In genomic region chr9:20623021-20623747, GRCh38 we compare ENCODE assay signal across 8 cellular contexts. TPM values are rescaled to one million over a fixed set of nuclear protein-coding genes. Genes with fewer than 3 reads are reported as not detected.
A peak's percentile ranks its signal among the peaks of the same experiment; 100 is the strongest.
DNase-seq lines count a peak whose midpoint lies in the region; ATAC-seq and TF ChIP-seq lines count a peak whose summit lies in the region.

No MANE protein-coding gene starts in this region.

- H3K9me2 ChIP-seq in SK-N-SH, result no peaks in the 10 kb centered on the region

- H3K27me3 ChIP-seq in SK-N-SH (ENCODE audit: insufficient read depth) (no peaks in the 10 kb centered on the region), adrenal gland (no peaks in the 10 kb centered on the region)

- H3K27ac ChIP-seq in SK-N-SH (ENCODE audit: low read depth in 2 of 2, low read length in 1 of 2) (peak overlapping the region in 1 of 2 experiments; percentile 28; a peak in 1 of 4 replicates), adrenal gland (peak overlapping the region in 2 of 5 donors; percentile 24 to 89)

- TF ChIP-seq RAD21 in SK-N-SH (IDR thresholded peaks at IDR 0.05; ENCODE audit: low read length), result no peak

- intact Hi-C loops in adrenal gland (cut with DNase I), result loop anchor here in 1 of 2 donors (5.0 to 10.0 kb wide), 4 partner anchors 52 to 482 kb away; no protein-coding TSS in a partner anchor

- H2AFZ ChIP-seq in SK-N-SH (ENCODE audit: low read depth), result peak overlapping the region; percentile 93

- H3F3A ChIP-seq in SK-N-SH (replicated peaks; ENCODE audit: insufficient read depth), result peaks cover 6% of the 10 kb centered on the region

- H3K4me2 ChIP-seq in SK-N-SH, result peak overlapping the region; percentile 92

- H3K4me1 ChIP-seq in SK-N-SH (ENCODE audit: control insufficient read depth in 1 of 2, insufficient read depth in 2 of 2, low read depth in 1 of 2, low read length in 1 of 2), result peaks cover 6 to 8% of the 10 kb centered on the region in 2 experiments; a peak in 3 of 4 replicates
- H3K4me1 ChIP-seq in adrenal gland (replicated peaks in 1 of 2), result peaks cover 14 to 23% of the 10 kb centered on the region in 2 donors

- no peak for TF ChIP-seq POLR2A in adrenal gland (IDR thresholded peaks at IDR 0.05)

- ATAC-seq in HG02798 (IDR thresholded peaks at IDR 0.05; ENCODE audit: poor library complexity, unreplicated experiment) (peak; percentile 15), HG03565 (IDR thresholded peaks at IDR 0.05; ENCODE audit: unreplicated experiment) (no peak)

- TF ChIP-seq EP300 in SK-N-SH (IDR thresholded peaks at IDR 0.05; ENCODE audit: borderline replicate concordance in 1 of 2, low read depth in 1 of 2, low read length in 1 of 2), result no peak

- H4K20me1 ChIP-seq in SK-N-SH (ENCODE audit: insufficient read depth), result no peaks in the 10 kb centered on the region

- DNase-seq in Daoy (ENCODE audit: low read depth) (peak; percentile 2), SK-N-SH (no peak), adrenal gland (peak; percentile 22 to 71 (median 50)), iPS-NIHi11 (ENCODE audit: low spot score) (peak; percentile 10), inferior parietal cortex (ENCODE audit: extremely low spot score) (no peak)
- DNase-seq in stimulated activated CD4-positive, alpha-beta T cell treated with anti-CD3 and anti-CD28 coated beads, Interleukin-12 subunit alpha, Interleukin-12 subunit beta, amount 100 ng/mL, for 24 hours (ENCODE audit: low read depth in 2 of 2), result peak; percentile 30 to 45

- no peaks in the 10 kb centered on the region for H3K79me2 ChIP-seq in SK-N-SH (ENCODE audit: insufficient read depth)

- no peaks in the 10 kb centered on the region for H3K9me3 ChIP-seq in SK-N-SH
- no peaks in the 10 kb centered on the region for H3K9me3 ChIP-seq in adrenal gland (replicated peaks in 1 of 3)

- H3K4me3 ChIP-seq in SK-N-SH (ENCODE audit: low read depth in 2 of 2, low read length in 1 of 2) (peak overlapping the region; percentile 81 to 100), adrenal gland (peak overlapping the region in 3 of 4 donors; percentile 40 to 91 (median 84))

- CTCF ChIA-PET in SK-N-SH (lab: Yijun Ruan, JAX), result interaction anchor here (1.0 to 6.7 kb wide), 13 partner anchors 9 to 699 kb away, joined by 3 to 107 read pairs (median 5); no protein-coding TSS in a partner anchor

- H3K36me3 ChIP-seq in SK-N-SH (replicated peaks in 1 of 2; ENCODE audit: control insufficient read depth in 1 of 2, insufficient read depth in 2 of 2, low read length in 1 of 2) (no peaks in the 10 kb centered on the region), adrenal gland (replicated peaks in 1 of 2) (no peaks in the 10 kb centered on the region)

- WGBS in SK-N-SH (ENCODE audit: low lambda C conversion rate), result 1% methylated on average over 36 of the region's 40 CpGs
- 0 to 1% (median 1%) methylated on average over 36 to 40 of the region's 40 CpGs for WGBS in adrenal gland, 4 donors

- peak overlapping the region; percentile 58; the same call in 1 of the 2 replicates for H3K9ac ChIP-seq in SK-N-SH

- TF ChIP-seq CTCF in SK-N-SH (IDR thresholded peaks at IDR 0.05) (0 out of 2 replicates have a peak, but pooled peaks have one; percentile 8), adrenal gland (IDR thresholded peaks at IDR 0.05) (no peak)

- POLR2A ChIA-PET in SK-N-SH (lab: Yijun Ruan, JAX), result interaction anchor here (1.8 kb wide), 1 partner anchor 61 kb away, joined by 8 read pairs; the partner anchor contains the start of gene FOCAD

TF ChIP-seq in SK-N-SH, 30 proteins besides CTCF, POLR2A, EP300 and RAD21:
- no peak for TF ChIP-seq EZH2phosphoT487 (IDR thresholded peaks at IDR 0.05; ENCODE audit: borderline replicate concordance, low read depth)
- TF ChIP-seq ZBTB33 (IDR thresholded peaks at IDR 0.05; ENCODE audit: borderline replicate concordance, low read depth), result no peak
- TF ChIP-seq MAX (IDR thresholded peaks at IDR 0.05; ENCODE audit: low read depth), result no peak
- no peak for TF ChIP-seq SMC3 (IDR thresholded peaks at IDR 0.05; ENCODE audit: low read depth, low read length)
- no peak for TF ChIP-seq YY1 (IDR thresholded peaks at IDR 0.05; ENCODE audit: low read depth)
- TF ChIP-seq GABPA (IDR thresholded peaks at IDR 0.05; ENCODE audit: low read depth), result no peak
- no peak for TF ChIP-seq ELF1 (IDR thresholded peaks at IDR 0.05)
- no peak for TF ChIP-seq RFX5 (IDR thresholded peaks at IDR 0.05; ENCODE audit: low read length)
- TF ChIP-seq NRF1 (IDR thresholded peaks at IDR 0.05; ENCODE audit: low read depth, low read length), result no peak
- TF ChIP-seq PBX3 (IDR thresholded peaks at IDR 0.05), result no peak
- no peak for TF ChIP-seq RXRA (IDR thresholded peaks at IDR 0.05; ENCODE audit: borderline replicate concordance, low read depth)
- no peak for TF ChIP-seq FOSL2 (IDR thresholded peaks at IDR 0.05; ENCODE audit: borderline replicate concordance, low read depth)

RNA-seq across cellular contexts. Expression of gene MLLT3, which starts 0.9 kb away (rescaled TPM):
- 2.1 and 3.8 TPM in 2 replicates for total RNA-seq in Daoy (2014; rRNA removed; shearing (Covaris generic))
- polyA plus RNA-seq in SK-N-SH (2012; rRNA removed) (3.9 and 6.2 TPM in 2 replicates), adrenal gland (10 to 100 TPM; 11.0 to 15.5 (median 11.8) TPM)
- polyA plus RNA-seq in SK-N-SH (2012; cell fraction: cytosol; rRNA removed), result 6.6 and 7.2 TPM in 2 replicates
- polyA plus RNA-seq in SK-N-SH (2012; cell fraction: nucleus; rRNA removed), result 1.5 and 2.8 TPM in 2 replicates
- total RNA-seq in adrenal gland, result 10 to 100 TPM; 14.0 to 37.7 (median 25.5) TPM

Comparison
In these comparisons a context has a peak if more than half of its experiments do, and no peak if none do; other contexts are left out.
1. DNase-seq: peak in Daoy (single experiment), adrenal gland (7 of 7), iPS-NIHi11 (single experiment) and stimulated activated CD4-positive, alpha-beta T cell treated with anti-CD3 and anti-CD28 coated beads, Interleukin-12 subunit alpha, Interleukin-12 subunit beta, amount 100 ng/mL, for 24 hours (2 of 2); none in SK-N-SH (single experiment) and inferior parietal cortex (single experiment).